17 cellular contexts compared by ENCODE assay signal in the genomic region with DNA sequence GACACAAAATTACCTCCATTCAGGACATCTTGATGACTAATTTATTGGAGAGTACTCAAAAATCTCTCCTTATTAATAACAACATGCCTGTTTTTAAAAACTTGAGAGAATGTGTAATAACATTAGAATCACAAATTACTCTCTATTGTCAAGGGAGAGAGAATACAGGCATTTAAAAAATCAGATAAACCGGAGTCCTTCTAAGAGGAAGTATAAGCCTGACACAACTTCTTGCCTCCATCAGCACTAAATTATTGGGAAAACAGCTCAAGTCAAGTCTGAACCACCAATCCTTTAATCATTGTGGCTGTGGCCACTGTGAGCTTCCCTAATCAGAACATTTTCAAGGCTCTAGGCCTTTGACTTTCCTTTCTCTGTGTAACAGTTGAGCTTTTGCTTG. TPM values are rescaled to one million over a fixed set of nuclear protein-coding genes. Genes with fewer than 3 reads are reported as not detected.
DNase-seq lines count a peak whose midpoint lies in the region; ATAC-seq and TF ChIP-seq lines count a peak whose summit lies in the region.
"Had no signal": no experiment of that assay in that cellular context is flagged by ENCODE, and none has a peak within 500 bp of the region (broad histone marks: within the 10 kb centered on the region; RNA-seq: fewer than 3 reads in every experiment).

No MANE protein-coding gene starts in this region.

- peaks cover 37% of the 10 kb centered on the region for H3K4me1 Mint-ChIP-seq in chondrocyte (ENCODE audit: low read depth)
- H3K4me1 Mint-ChIP-seq: IgD-negative memory B cell had no signal

- peak overlapping the region in 1 of 2 donors; percentile 11 for H3K27ac ChIP-seq in tibial artery
- H3K27ac ChIP-seq: RWPE1 had no signal

- H3K36me3 Mint-ChIP-seq in chondrocyte (ENCODE audit: low read depth) = no peaks in the 10 kb centered on the region
- H3K36me3 Mint-ChIP-seq: CD4-positive, CD25-positive, alpha-beta regulatory T cell; IgD-negative memory B cell had no signal

- H3K4me3 ChIP-seq in tibial artery (no peak overlapping the region), MG63 (no peak overlapping the region)
- H3K4me3 ChIP-seq: GM12878, HAP-1 had no signal

- H3K9me3 Mint-ChIP-seq in chondrocyte (ENCODE audit: low read depth) = no peaks in the 10 kb centered on the region
- H3K9me3 Mint-ChIP-seq: IgD-negative memory B cell had no signal

- peaks cover 0 to 20% (median 9%) of the 10 kb centered on the region in 4 donors for H3K4me1 ChIP-seq in tibial artery

- H3K4me3 Mint-ChIP-seq in chondrocyte (ENCODE audit: unreplicated experiment) = no peak overlapping the region
- H3K4me3 Mint-ChIP-seq: CD4-positive, CD25-positive, alpha-beta regulatory T cell; IgD-negative memory B cell had no signal

- H3K27ac Mint-ChIP-seq in chondrocyte (ENCODE audit: unreplicated experiment) = peak overlapping the region; percentile 49
- H3K27ac Mint-ChIP-seq: CD4-positive, CD25-positive, alpha-beta regulatory T cell; IgD-negative memory B cell had no signal

- ATAC-seq in omental fat pad (ENCODE audit: low FRiP score) (peak; percentile 67), HG02642 (IDR thresholded peaks at IDR 0.05; ENCODE audit: poor library complexity, unreplicated experiment) (no peak)
- ATAC-seq: GM12878 had no signal

- no peaks in the 10 kb centered on the region for H3K27me3 ChIP-seq in tibial artery
- no peaks in the 10 kb centered on the region for H3K27me3 ChIP-seq in MG63

- H3K36me3 ChIP-seq in tibial artery (peaks cover 0 to 9% (median 8%) of the 10 kb centered on the region in 3 donors), MG63 (no peaks in the 10 kb centered on the region)
- H3K36me3 ChIP-seq: HAP-1 had no signal

- no peak for TF ChIP-seq CTCF in chondrocyte (IDR thresholded peaks at IDR 0.05)
- no peak for TF ChIP-seq CTCF in omental fat pad (IDR thresholded peaks at IDR 0.05)
- TF ChIP-seq CTCF in tibial artery (IDR thresholded peaks at IDR 0.05) = no peak

- no peaks in the 10 kb centered on the region for H3K27me3 Mint-ChIP-seq in chondrocyte (ENCODE audit: low read depth)

- DNase-seq in CD1c-positive myeloid dendritic cell (ENCODE audit: extremely low spot score) (peak; percentile 16), NOMO-1 treated with DMSO at 0.1 percent for 48 hours (lab: John Stamatoyannopoulos, UW; ENCODE audit: unreplicated experiment) (peak; percentile 85), chondrocyte (ENCODE audit: low spot score) (no peak), omental fat pad (ENCODE audit: low spot score) (no peak), tibial artery (no peak), MG63 (no peak), activated gamma-delta T cell treated with Interleukin-2 at 50 U/mL for 16 hours (no peak)
- DNase-seq: AML-193; Calu3; CD4-positive, CD25-positive, alpha-beta regulatory T cell; NCI-H187 treated with DMSO at 0.1 percent for 48 hours; NCI-H446 treated with DMSO at 0.1 percent for 48 hours had no signal

- H3K9me3 ChIP-seq in tibial artery = no peaks in the 10 kb centered on the region
- no peaks in the 10 kb centered on the region for H3K9me3 ChIP-seq in MG63
- H3K9me3 ChIP-seq: HAP-1 had no signal

- intact Hi-C loops in tibial artery (cut with DNase I; ENCODE audit: low total_unique reads) = no loop called here

RNA-seq across cellular contexts. Expression of a gene that starts 38.0 kb away (rescaled TPM):
- total RNA-seq in chondrocyte (376 to 395 TPM (median 377 TPM) in 3 replicates), omental fat pad (100 to 1,000 TPM in 3 of 4 donors, 10 to 100 TPM in 1; 81.0 to 132 (median 113) TPM)
- 191 and 261 TPM in 2 replicates for total RNA-seq in MG63 (2014; rRNA removed; shearing (Covaris generic); ENCODE audit: low replicate concordance)

Comparison
In these comparisons a context has a peak if more than half of its experiments do, and no peak if none do; other contexts are left out.
1. DNase-seq: peak in CD1c-positive myeloid dendritic cell (single experiment) and NOMO-1 treated with DMSO at 0.1 percent for 48 hours (single experiment); none in chondrocyte (single experiment), omental fat pad (single experiment), tibial artery (0 of 2), MG63 (single experiment) and activated gamma-delta T cell treated with Interleukin-2 at 50 U/mL for 16 hours (single experiment).